In the genomic region with DNA sequence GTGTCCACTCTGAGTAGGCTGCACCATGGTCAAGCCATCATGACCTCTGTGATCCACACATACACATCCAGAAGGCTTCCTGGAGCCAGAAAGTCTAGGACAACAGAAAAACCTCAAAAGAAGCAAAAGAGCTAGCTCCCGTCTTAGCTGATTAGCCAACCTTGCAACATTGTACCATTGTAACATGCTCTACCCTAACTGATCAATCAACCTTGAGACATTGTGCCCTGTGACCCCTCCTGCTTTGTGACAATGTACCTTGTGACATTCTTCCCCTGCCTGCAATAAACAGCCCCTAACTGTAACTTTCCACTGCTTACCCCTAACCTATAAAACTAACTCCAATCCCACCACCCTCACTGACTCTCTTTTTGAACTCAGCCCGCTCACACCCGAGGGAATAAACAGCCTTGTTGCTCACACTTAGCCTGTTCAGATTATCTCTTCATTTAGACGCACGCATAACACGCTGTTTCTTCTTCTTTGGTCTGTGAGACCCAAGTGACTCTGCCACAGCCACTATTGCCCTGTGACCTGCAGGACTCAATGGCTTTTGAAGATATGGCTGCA, we compare ENCODE assay signal across 1 cellular context.
TF ChIP-seq lines count a peak whose summit lies in the region.

No MANE protein-coding gene starts in this region.

TF ChIP-seq in GM23338, 12 proteins besides CTCF, POLR2A, EP300 and RAD21 (continued from another document):
- TF ChIP-seq, protein P1, sequence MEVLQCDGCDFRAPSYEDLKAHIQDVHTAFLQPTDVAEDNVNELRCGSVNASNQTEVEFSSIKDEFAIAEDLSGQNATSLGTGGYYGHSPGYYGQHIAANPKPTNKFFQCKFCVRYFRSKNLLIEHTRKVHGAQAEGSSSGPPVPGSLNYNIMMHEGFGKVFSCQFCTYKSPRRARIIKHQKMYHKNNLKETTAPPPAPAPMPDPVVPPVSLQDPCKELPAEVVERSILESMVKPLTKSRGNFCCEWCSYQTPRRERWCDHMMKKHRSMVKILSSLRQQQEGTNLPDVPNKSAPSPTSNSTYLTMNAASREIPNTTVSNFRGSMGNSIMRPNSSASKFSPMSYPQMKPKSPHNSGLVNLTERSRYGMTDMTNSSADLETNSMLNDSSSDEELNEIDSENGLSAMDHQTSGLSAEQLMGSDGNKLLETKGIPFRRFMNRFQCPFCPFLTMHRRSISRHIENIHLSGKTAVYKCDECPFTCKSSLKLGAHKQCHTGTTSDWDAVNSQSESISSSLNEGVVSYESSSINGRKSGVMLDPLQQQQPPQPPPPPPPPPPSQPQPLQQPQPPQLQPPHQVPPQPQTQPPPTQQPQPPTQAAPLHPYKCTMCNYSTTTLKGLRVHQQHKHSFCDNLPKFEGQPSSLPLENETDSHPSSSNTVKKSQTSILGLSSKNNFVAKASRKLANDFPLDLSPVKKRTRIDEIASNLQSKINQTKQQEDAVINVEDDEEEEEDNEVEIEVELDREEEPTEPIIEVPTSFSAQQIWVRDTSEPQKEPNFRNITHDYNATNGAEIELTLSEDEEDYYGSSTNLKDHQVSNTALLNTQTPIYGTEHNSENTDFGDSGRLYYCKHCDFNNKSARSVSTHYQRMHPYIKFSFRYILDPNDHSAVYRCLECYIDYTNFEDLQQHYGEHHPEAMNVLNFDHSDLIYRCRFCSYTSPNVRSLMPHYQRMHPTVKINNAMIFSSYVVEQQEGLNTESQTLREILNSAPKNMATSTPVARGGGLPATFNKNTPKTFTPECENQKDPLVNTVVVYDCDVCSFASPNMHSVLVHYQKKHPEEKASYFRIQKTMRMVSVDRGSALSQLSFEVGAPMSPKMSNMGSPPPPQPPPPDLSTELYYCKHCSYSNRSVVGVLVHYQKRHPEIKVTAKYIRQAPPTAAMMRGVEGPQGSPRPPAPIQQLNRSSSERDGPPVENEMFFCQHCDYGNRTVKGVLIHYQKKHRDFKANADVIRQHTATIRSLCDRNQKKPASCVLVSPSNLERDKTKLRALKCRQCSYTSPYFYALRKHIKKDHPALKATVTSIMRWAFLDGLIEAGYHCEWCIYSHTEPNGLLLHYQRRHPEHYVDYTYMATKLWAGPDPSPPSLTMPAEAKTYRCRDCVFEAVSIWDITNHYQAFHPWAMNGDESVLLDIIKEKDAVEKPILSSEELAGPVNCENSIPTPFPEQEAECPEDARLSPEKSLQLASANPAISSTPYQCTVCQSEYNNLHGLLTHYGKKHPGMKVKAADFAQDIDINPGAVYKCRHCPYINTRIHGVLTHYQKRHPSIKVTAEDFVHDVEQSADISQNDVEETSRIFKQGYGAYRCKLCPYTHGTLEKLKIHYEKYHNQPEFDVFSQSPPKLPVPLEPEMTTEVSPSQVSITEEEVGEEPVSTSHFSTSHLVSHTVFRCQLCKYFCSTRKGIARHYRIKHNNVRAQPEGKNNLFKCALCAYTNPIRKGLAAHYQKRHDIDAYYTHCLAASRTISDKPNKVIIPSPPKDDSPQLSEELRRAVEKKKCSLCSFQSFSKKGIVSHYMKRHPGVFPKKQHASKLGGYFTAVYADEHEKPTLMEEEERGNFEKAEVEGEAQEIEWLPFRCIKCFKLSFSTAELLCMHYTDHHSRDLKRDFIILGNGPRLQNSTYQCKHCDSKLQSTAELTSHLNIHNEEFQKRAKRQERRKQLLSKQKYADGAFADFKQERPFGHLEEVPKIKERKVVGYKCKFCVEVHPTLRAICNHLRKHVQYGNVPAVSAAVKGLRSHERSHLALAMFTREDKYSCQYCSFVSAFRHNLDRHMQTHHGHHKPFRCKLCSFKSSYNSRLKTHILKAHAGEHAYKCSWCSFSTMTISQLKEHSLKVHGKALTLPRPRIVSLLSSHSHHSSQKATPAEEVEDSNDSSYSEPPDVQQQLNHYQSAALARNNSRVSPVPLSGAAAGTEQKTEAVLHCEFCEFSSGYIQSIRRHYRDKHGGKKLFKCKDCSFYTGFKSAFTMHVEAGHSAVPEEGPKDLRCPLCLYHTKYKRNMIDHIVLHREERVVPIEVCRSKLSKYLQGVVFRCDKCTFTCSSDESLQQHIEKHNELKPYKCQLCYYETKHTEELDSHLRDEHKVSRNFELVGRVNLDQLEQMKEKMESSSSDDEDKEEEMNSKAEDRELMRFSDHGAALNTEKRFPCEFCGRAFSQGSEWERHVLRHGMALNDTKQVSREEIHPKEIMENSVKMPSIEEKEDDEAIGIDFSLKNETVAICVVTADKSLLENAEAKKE (CRISPR knock-in tag; IDR thresholded peaks at IDR 0.05) = no peak
- no peak for TF ChIP-seq ZNF114 (CRISPR knock-in tag; IDR thresholded peaks at IDR 0.05)
- no peak for TF ChIP-seq NANOG (IDR thresholded peaks at IDR 0.05; ENCODE audit: borderline replicate concordance)
- no peak for TF ChIP-seq EZH2 (IDR thresholded peaks at IDR 0.05; ENCODE audit: low read depth, unreplicated experiment)
TF ChIP-seq in GM23338: peak in this region for 0.
